Comparison of ENCODE assay signal across 15 cellular contexts in the genomic region with DNA sequence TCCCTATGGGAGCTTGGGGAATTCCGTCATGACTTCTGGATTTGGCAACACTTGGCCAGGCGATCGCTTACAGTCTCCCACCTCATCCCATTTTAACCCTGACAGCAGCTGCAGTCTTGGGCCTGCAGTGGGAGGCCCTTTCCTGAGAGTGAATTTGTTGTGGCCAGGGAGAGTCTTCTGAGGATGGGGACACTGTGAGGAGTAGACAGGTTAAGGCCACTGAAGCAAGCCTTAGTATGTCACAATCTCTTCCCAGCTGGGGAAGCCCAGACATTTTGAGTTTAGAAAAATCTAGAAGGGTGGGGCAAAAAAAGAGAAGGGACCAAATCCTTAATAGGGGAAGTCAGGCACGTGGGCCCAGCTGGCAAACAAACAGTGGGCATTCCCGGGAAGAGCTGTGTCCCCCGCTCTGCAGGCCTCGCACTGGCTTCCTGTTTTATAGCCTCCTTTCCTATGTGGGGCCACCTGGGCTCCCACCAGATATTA.
DNase-seq lines count a peak whose midpoint lies in the region; FAIRE-seq and TF ChIP-seq lines count a peak whose summit lies in the region.
"Had no signal": no experiment of that assay in that cellular context is flagged by ENCODE, and none has a peak within 500 bp of the region (broad histone marks: within the 10 kb centered on the region; RNA-seq: fewer than 3 reads in every experiment).

No MANE protein-coding gene starts in this region.

- H3K4me3 ChIP-seq in astrocyte (ENCODE audit: insufficient read depth, low read depth, low read length) = no peak overlapping the region
- no peak overlapping the region for H3K4me3 ChIP-seq in left ventricle myocardium inferior
- no peak overlapping the region for H3K4me3 ChIP-seq in skeletal muscle cell (ENCODE audit: low read depth, low read length)
- H3K4me3 ChIP-seq: smooth muscle cell, upper lobe of left lung had no signal

- H3K27me3 ChIP-seq in astrocyte (ENCODE audit: insufficient read depth, low read length) = no peaks in the 10 kb centered on the region
- no peaks in the 10 kb centered on the region for H3K27me3 ChIP-seq in left ventricle myocardium inferior (ENCODE audit: low read depth)
- H3K27me3 ChIP-seq: upper lobe of left lung had no signal

- H3K27ac ChIP-seq in C4-2B = peak overlapping the region; percentile 37; the same call in 1 of the 2 replicates
- H3K27ac ChIP-seq in astrocyte (ENCODE audit: low read depth, low read length) = no peak overlapping the region
- H3K27ac ChIP-seq in left ventricle myocardium inferior (replicated peaks) = peak overlapping the region; percentile 93

- H3K36me3 Mint-ChIP-seq in astrocyte (ENCODE audit: low read depth, unreplicated experiment) = peaks cover 70% of the 10 kb centered on the region
- H3K36me3 Mint-ChIP-seq: activated naive CD4-positive, alpha-beta T cell treated with anti-CD3 and anti-CD28 coated beads, Interleukin-2, amount 50 U/mL, for 24 hours; natural killer cell treated with Interleukin-12 subunit alpha and Interleukin-12 subunit beta and Interleukin-15 and Interleukin-18, amount 100 ng/mL, for 72 hours had no signal

- no peak overlapping the region for H3K4me2 ChIP-seq in astrocyte (ENCODE audit: low read length)
- H3K4me2 ChIP-seq: smooth muscle cell had no signal

- H3K27ac Mint-ChIP-seq in astrocyte (ENCODE audit: unreplicated experiment) = no peak overlapping the region
- H3K27ac Mint-ChIP-seq: activated naive CD4-positive, alpha-beta T cell treated with anti-CD3 and anti-CD28 coated beads, Interleukin-2, amount 50 U/mL, for 24 hours; natural killer cell treated with Interleukin-12 subunit alpha and Interleukin-12 subunit beta and Interleukin-15 and Interleukin-18, amount 100 ng/mL, for 72 hours had no signal

- H4K20me1 ChIP-seq in astrocyte (ENCODE audit: insufficient read depth, low read length) = no peaks in the 10 kb centered on the region

- no peak overlapping the region for H3K4me3 Mint-ChIP-seq in astrocyte (ENCODE audit: unreplicated experiment)
- H3K4me3 Mint-ChIP-seq: activated naive CD4-positive, alpha-beta T cell treated with anti-CD3 and anti-CD28 coated beads, Interleukin-2, amount 50 U/mL, for 24 hours; natural killer cell treated with Interleukin-12 subunit alpha and Interleukin-12 subunit beta and Interleukin-15 and Interleukin-18, amount 100 ng/mL, for 72 hours had no signal

- H3K9ac ChIP-seq in astrocyte (ENCODE audit: low read length) = peak overlapping the region; percentile 34

- no peaks in the 10 kb centered on the region for H3K9me3 Mint-ChIP-seq in astrocyte (ENCODE audit: unreplicated experiment)
- H3K9me3 Mint-ChIP-seq: activated naive CD4-positive, alpha-beta T cell treated with anti-CD3 and anti-CD28 coated beads, Interleukin-2, amount 50 U/mL, for 24 hours; natural killer cell treated with Interleukin-12 subunit alpha and Interleukin-12 subunit beta and Interleukin-15 and Interleukin-18, amount 100 ng/mL, for 72 hours had no signal

- H3K9me3 ChIP-seq in astrocyte (ENCODE audit: insufficient read depth, low read depth, low read length) (no peaks in the 10 kb centered on the region), left ventricle myocardium inferior (replicated peaks) (no peaks in the 10 kb centered on the region)
- H3K9me3 ChIP-seq: upper lobe of left lung had no signal

- FAIRE-seq in astrocyte (lab: Jason Lieb, UNC) = no peak

- peaks cover 2% of the 10 kb centered on the region for H3K27me3 Mint-ChIP-seq in astrocyte (ENCODE audit: low read depth, unreplicated experiment)
- H3K27me3 Mint-ChIP-seq: activated naive CD4-positive, alpha-beta T cell treated with anti-CD3 and anti-CD28 coated beads, Interleukin-2, amount 50 U/mL, for 24 hours had no signal

- peaks cover 14% of the 10 kb centered on the region for H3K4me1 ChIP-seq in astrocyte (ENCODE audit: insufficient read depth, low read length)
- H3K4me1 ChIP-seq in left ventricle myocardium inferior = peaks cover 50% of the 10 kb centered on the region

- intact Hi-C loops in left ventricle myocardium inferior (cut with micrococcal nuclease) = no loop called here

- H3K36me3 ChIP-seq in astrocyte (ENCODE audit: insufficient read depth, low read length) = peaks cover 17% of the 10 kb centered on the region
- no peaks in the 10 kb centered on the region for H3K36me3 ChIP-seq in left ventricle myocardium inferior
- H3K36me3 ChIP-seq: upper lobe of left lung had no signal

- H2AFZ ChIP-seq in astrocyte (ENCODE audit: low read depth, low read length) = no peak overlapping the region

- H3K4me1 Mint-ChIP-seq in astrocyte (ENCODE audit: low read depth, unreplicated experiment) = peaks cover 36% of the 10 kb centered on the region
- H3K4me1 Mint-ChIP-seq: activated naive CD4-positive, alpha-beta T cell treated with anti-CD3 and anti-CD28 coated beads, Interleukin-2, amount 50 U/mL, for 24 hours had no signal

- no peak for TF ChIP-seq CTCF in C4-2B (conservative IDR thresholded peaks at IDR 0.05)
- no peak for TF ChIP-seq CTCF in astrocyte (IDR thresholded peaks at IDR 0.05; ENCODE audit: insufficient read depth, low read depth, low read length)
- no peak for TF ChIP-seq CTCF in left ventricle myocardium inferior (IDR thresholded peaks at IDR 0.05; ENCODE audit: borderline replicate concordance)

- no peaks in the 10 kb centered on the region for H3K79me2 ChIP-seq in astrocyte (ENCODE audit: insufficient read depth, low read length)

- DNase-seq in astrocyte (ENCODE audit: low read depth) (no peak), left ventricle myocardium inferior (no peak), skeletal muscle cell (ENCODE audit: low read depth) (peak; percentile 83), superior temporal gyrus (ENCODE audit: extremely low spot score) (no peak), HuH-7.5 (ENCODE audit: low spot score) (no peak), cerebellar cortex (ENCODE audit: low spot score) (no peak)
- DNase-seq in NK-92 treated with Interleukin-12 subunit alpha and Interleukin-12 subunit beta, amount 100 ng/mL, for 24 hours (lab: John Stamatoyannopoulos, UW) = no peak
- DNase-seq: DMS79, NCI-H1417 treated with DMSO at 0.1 percent for 48 hours, NCI-H526 had no signal
